ENCODE assay signal across 1 cellular context in genomic region chr1:147612366-147612765, GRCh38.
TF ChIP-seq lines count a peak whose summit lies in the region.

No MANE protein-coding gene starts in this region.

TF ChIP-seq in HepG2, 621 proteins besides CTCF, POLR2A, EP300 and RAD21 (continued from another document):
- TF ChIP-seq TFAP4 (IDR thresholded peaks at IDR 0.05; ENCODE audit: borderline replicate concordance, low read depth) (peak; percentile 97), ZNF710 (CRISPR knock-in tag; IDR thresholded peaks at IDR 0.05; ENCODE audit: borderline replicate concordance) (no peak), MED1 (CRISPR knock-in tag; IDR thresholded peaks at IDR 0.05) (peak; percentile 53), MED8 (CRISPR knock-in tag; IDR thresholded peaks at IDR 0.05; ENCODE audit: insufficient replicate concordance) (no peak), CEBPG (CRISPR knock-in tag; IDR thresholded peaks at IDR 0.05) (peak; percentile 45), ZNF331 (CRISPR knock-in tag; IDR thresholded peaks at IDR 0.05) (peak; percentile 31; the same call in 1 of the 2 replicates), YEATS2 (CRISPR knock-in tag; IDR thresholded peaks at IDR 0.05; ENCODE audit: borderline replicate concordance) (peak; percentile 21; the same call in 1 of the 2 replicates), SP5 (CRISPR knock-in tag; IDR thresholded peaks at IDR 0.05; ENCODE audit: borderline replicate concordance, low read depth) (peak; percentile 73; the same call in 1 of the 2 replicates), ZNF503 (CRISPR knock-in tag; IDR thresholded peaks at IDR 0.05) (peak; percentile 40; the same call in 1 of the 2 replicates), RXRB (CRISPR knock-in tag; IDR thresholded peaks at IDR 0.05; ENCODE audit: borderline replicate concordance) (peak; percentile 71), ZGPAT (CRISPR knock-in tag; IDR thresholded peaks at IDR 0.05) (peak; percentile 78), ZNF609 (CRISPR knock-in tag; IDR thresholded peaks at IDR 0.05; ENCODE audit: borderline replicate concordance) (peak; percentile 60; the same call in 1 of the 2 replicates), HMG20A (CRISPR knock-in tag; IDR thresholded peaks at IDR 0.05; ENCODE audit: borderline replicate concordance) (peak; percentile 83; the same call in 1 of the 2 replicates), ELF3 (CRISPR knock-in tag; IDR thresholded peaks at IDR 0.05) (peak; percentile 70), FOSL2 (CRISPR knock-in tag; IDR thresholded peaks at IDR 0.05) (peak; percentile 80), SOX13 (IDR thresholded peaks at IDR 0.05) (peak; percentile 18; the same call in 1 of the 2 replicates), SOX13 (CRISPR knock-in tag; conservative IDR thresholded peaks at IDR 0.05 in 1 of 2, IDR thresholded peaks at IDR 0.05 in 1 of 2) (peak in 1 of 2 experiments; percentile 85; a peak in 2 of 4 replicates), SMYD3 (CRISPR knock-in tag; IDR thresholded peaks at IDR 0.05) (no peak), MXI1 (IDR thresholded peaks at IDR 0.05; ENCODE audit: borderline replicate concordance, low read depth, low read length) (peak; percentile 83; the same call in 1 of the 3 replicates), HDAC2 (CRISPR knock-in tag; IDR thresholded peaks at IDR 0.05) (peak; percentile 62), HNF4A (CRISPR knock-in tag; IDR thresholded peaks at IDR 0.05) (peak; percentile 54), HOMEZ (CRISPR knock-in tag; IDR thresholded peaks at IDR 0.05; ENCODE audit: low read depth) (peak; percentile 72; the same call in 1 of the 2 replicates), U2AF2 (IDR thresholded peaks at IDR 0.05; ENCODE audit: low read depth, low read length) (no peak), MAX (IDR thresholded peaks at IDR 0.05) (peak; percentile 59), HHEX (CRISPR knock-in tag; IDR thresholded peaks at IDR 0.05) (peak; percentile 62), SMAD3 (CRISPR knock-in tag; IDR thresholded peaks at IDR 0.05) (peak; percentile 40; the same call in 1 of the 2 replicates)
